In the genomic region with DNA sequence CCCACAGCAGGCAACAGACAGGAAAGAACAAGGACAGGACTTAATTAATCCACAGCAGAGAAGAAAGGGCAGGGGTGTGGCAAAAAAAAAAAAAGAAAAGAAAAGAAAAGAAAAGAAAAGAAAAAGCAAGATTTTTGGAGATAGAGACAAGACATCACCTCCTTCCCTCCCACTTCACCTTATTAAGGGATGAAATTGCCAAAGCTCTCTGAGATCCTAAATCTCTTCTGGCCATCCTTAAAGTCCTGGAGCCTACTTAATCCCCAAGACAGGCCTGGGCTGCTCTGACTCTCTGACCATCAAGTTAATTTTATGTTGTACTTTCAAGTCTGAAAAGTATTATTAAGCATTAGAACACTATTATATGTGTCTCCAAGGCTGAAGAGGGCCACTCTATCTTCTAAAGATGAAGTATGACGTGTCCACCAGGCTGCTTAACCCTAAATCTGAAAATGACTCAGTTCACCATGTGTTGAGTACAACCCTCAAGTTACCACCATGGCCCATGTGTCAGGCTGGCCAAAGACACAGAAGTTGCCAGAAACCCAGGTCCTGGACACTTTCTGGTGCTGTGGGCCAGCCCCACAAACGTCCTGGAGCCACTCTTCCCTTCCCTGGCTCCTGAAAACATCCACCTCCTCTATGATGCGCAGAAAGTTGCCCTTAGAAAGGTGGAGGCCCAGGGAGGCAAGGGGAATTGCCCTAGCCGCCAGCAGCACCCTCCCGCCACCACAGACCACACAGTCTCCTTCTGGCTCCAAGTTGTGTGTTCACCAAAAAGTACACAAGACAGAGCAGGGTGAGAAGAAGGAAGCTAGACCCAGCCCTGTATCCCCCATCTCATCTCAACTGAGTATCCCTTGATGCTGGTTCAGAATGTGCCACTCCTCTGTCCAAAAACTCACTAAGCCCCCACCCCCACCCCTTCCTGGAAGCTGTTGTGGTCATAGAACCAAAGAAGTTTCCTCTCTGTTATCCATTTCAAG, we compare ENCODE assay signal across 9 cellular contexts.
DNase-seq lines count a peak whose midpoint lies in the region; ATAC-seq and TF ChIP-seq lines count a peak whose summit lies in the region.
"Had no signal": no experiment of that assay in that cellular context is flagged by ENCODE, and none has a peak within 500 bp of the region (broad histone marks: within the 10 kb centered on the region; RNA-seq: fewer than 3 reads in every experiment).

No MANE protein-coding gene starts in this region.

- DNase-seq in GM10266 (ENCODE audit: extremely low spot score) (peak; percentile 61), skeletal muscle cell (ENCODE audit: low read depth) (no peak), AG20443 (ENCODE audit: low spot score) (no peak), COLO668 (lab: John Stamatoyannopoulos, UW; ENCODE audit: unreplicated experiment) (no peak)
- DNase-seq: amniotic stem cell had no signal

- peaks cover 15 to 18% of the 10 kb centered on the region in 2 donors for H3K4me1 ChIP-seq in duodenal mucosa (ENCODE audit: control insufficient read depth in 1 of 2, insufficient read depth in 2 of 2, low read length in 2 of 2)

- H3K4me3 ChIP-seq in WI38 (ENCODE audit: low read depth, low read length) (peak overlapping the region; percentile 86), duodenal mucosa (ENCODE audit: low read depth in 1 of 2, low read length in 2 of 2) (peak overlapping the region; percentile 46 to 50), skeletal muscle cell (ENCODE audit: low read depth, low read length) (peak overlapping the region; percentile 20)

- H3K27me3 ChIP-seq in duodenal mucosa (ENCODE audit: control insufficient read depth in 1 of 2, insufficient read depth in 2 of 2, low read length in 2 of 2) = no peaks in the 10 kb centered on the region

- no peak overlapping the region for H3K9ac ChIP-seq in duodenal mucosa (ENCODE audit: low read depth in 1 of 2, low read length in 2 of 2)

- no peaks in the 10 kb centered on the region for H3K9me3 ChIP-seq in duodenal mucosa (ENCODE audit: control insufficient read depth in 1 of 2, low read length in 2 of 2)

- ATAC-seq in HG03095 (IDR thresholded peaks at IDR 0.05; ENCODE audit: unreplicated experiment) = no peak
- no peak for ATAC-seq in GM19328 (IDR thresholded peaks at IDR 0.05; ENCODE audit: unreplicated experiment)

- H3K36me3 ChIP-seq in duodenal mucosa (ENCODE audit: control insufficient read depth in 1 of 2, insufficient read depth in 2 of 2, low read length in 2 of 2) = no peaks in the 10 kb centered on the region

- no peak overlapping the region for H3K27ac ChIP-seq in duodenal mucosa (ENCODE audit: low read depth, low read length)

- TF ChIP-seq CTCF in GM10266 (IDR thresholded peaks at IDR 0.05; ENCODE audit: control insufficient read depth, insufficient read depth, low read depth, missing control alignments) (no peak), WI38 (IDR thresholded peaks at IDR 0.05; ENCODE audit: low read depth, low read length) (no peak)

Comparison
In these comparisons a context has a peak if more than half of its experiments do, and no peak if none do; other contexts are left out.
1. H3K4me3 ChIP-seq: peak in every context shown above with its lines; median percentile 86 in WI38; 48 in duodenal mucosa; 20 in skeletal muscle cell.